In genomic region chr22:20456064-20456721, GRCh38 we compare ENCODE assay signal across 8 cellular contexts. TPM values are rescaled to one million over a fixed set of nuclear protein-coding genes. Genes with fewer than 3 reads are reported as not detected.
A peak's percentile ranks its signal among the peaks of the same experiment; 100 is the strongest.
DNase-seq lines count a peak whose midpoint lies in the region; ATAC-seq and TF ChIP-seq lines count a peak whose summit lies in the region.

No MANE protein-coding gene starts in this region.

- no peak overlapping the region for H4K8ac ChIP-seq in mesenchymal stem cell (ENCODE audit: low read length)

- no peak overlapping the region for H3K4ac ChIP-seq in mesenchymal stem cell (ENCODE audit: low read depth in 1 of 2, low read length in 2 of 2)

- POLR2A ChIA-PET in activated CD8-positive, alpha-beta T cell treated with anti-CD3 and anti-CD28 coated beads, Interleukin-2, amount 10 ng/mL, durations not matched to agents 7 days and 5 days (lab: Charles Lee), result interaction anchor here (1.0 kb wide), 1 partner anchor 28 kb away, joined by 3 read pairs; no protein-coding TSS in a partner anchor

- H3K36me3 Mint-ChIP-seq in Calu3 (ENCODE audit: insufficient read depth, unreplicated experiment) (peaks cover 9% of the 10 kb centered on the region), endodermal cell (ENCODE audit: low read depth) (peaks cover 15% of the 10 kb centered on the region)
- H3K36me3 Mint-ChIP-seq in activated CD8-positive, alpha-beta T cell treated with anti-CD3 and anti-CD28 coated beads, Interleukin-2, amount 10 ng/mL, durations not matched to agents 7 days and 5 days (ENCODE audit: low read depth), result peaks cover 41% of the 10 kb centered on the region

- H3K36me3 ChIP-seq in endodermal cell (ENCODE audit: control insufficient read depth, insufficient read depth, low read length) (peaks cover 8% of the 10 kb centered on the region), mesenchymal stem cell (ENCODE audit: control insufficient read depth in 1 of 2, insufficient read depth in 2 of 2, low read depth in 1 of 2, low read length in 2 of 2) (peaks cover 22 to 67% of the 10 kb centered on the region in 2 experiments)

- H3K27ac ChIP-seq in endodermal cell (ENCODE audit: low read depth, low read length) (peak overlapping the region; percentile 65), mesenchymal stem cell (ENCODE audit: low read length, poor library complexity, severe bottlenecking) (no peak overlapping the region)

- H3K18ac ChIP-seq in mesenchymal stem cell (ENCODE audit: low read depth in 1 of 2, low read length in 2 of 2), result no peak overlapping the region

- no peak overlapping the region for H2AFZ ChIP-seq in mesenchymal stem cell (ENCODE audit: low read depth, low read length)

- BruUV-seq in Calu3 (replicated peaks; lab: Mats Ljungman, UMichigan), result no TSS peak

- CTCF ChIA-PET in Calu3 (lab: Charles Lee), result interaction anchor here (0.6 to 1.7 kb wide), 2 partner anchors 38 to 140 kb away, joined by 4 to 48 read pairs; no protein-coding TSS in a partner anchor
- CTCF ChIA-PET in activated CD8-positive, alpha-beta T cell treated with anti-CD3 and anti-CD28 coated beads, Interleukin-2, amount 10 ng/mL, durations not matched to agents 7 days and 5 days (lab: Charles Lee), result interaction anchor here (0.7 to 4.5 kb wide), 27 partner anchors 9 to 161 kb away, joined by 3 to 65 read pairs (median 4); partner anchors contain the start of genes DGCR6L, MED15 and ZNF74

- peak; percentile 57 for ATAC-seq in HG02798 (IDR thresholded peaks at IDR 0.05; ENCODE audit: poor library complexity, unreplicated experiment)
- peak; percentile 88 for ATAC-seq in activated CD8-positive, alpha-beta T cell treated with anti-CD3 and anti-CD28 coated beads, Interleukin-2, amount 10 ng/mL, durations not matched to agents 7 days and 5 days
- no peak for ATAC-seq in HG03378 (IDR thresholded peaks at IDR 0.05; ENCODE audit: unreplicated experiment)

- H3K23ac ChIP-seq in mesenchymal stem cell (ENCODE audit: low read length in 2 of 2), result no peak overlapping the region

- no peaks in the 10 kb centered on the region for H3K27me3 Mint-ChIP-seq in Calu3 (ENCODE audit: unreplicated experiment)
- H3K27me3 Mint-ChIP-seq in activated CD8-positive, alpha-beta T cell treated with anti-CD3 and anti-CD28 coated beads, Interleukin-2, amount 10 ng/mL, durations not matched to agents 7 days and 5 days (ENCODE audit: low read depth), result no peaks in the 10 kb centered on the region
- H3K27me3 Mint-ChIP-seq in endodermal cell (ENCODE audit: insufficient read depth), result peaks cover 2% of the 10 kb centered on the region

- H3K27ac Mint-ChIP-seq in Calu3 (ENCODE audit: unreplicated experiment) (no peak overlapping the region), endodermal cell (peak overlapping the region; percentile 87)
- H3K27ac Mint-ChIP-seq in activated CD8-positive, alpha-beta T cell treated with anti-CD3 and anti-CD28 coated beads, Interleukin-2, amount 10 ng/mL, durations not matched to agents 7 days and 5 days, result peak overlapping the region; percentile 46

- H3K4me3 ChIP-seq in endodermal cell (ENCODE audit: low read length), result no peak overlapping the region
- no peak overlapping the region for H3K4me3 ChIP-seq in mesenchymal stem cell (ENCODE audit: insufficient read depth in 1 of 2, low read depth in 1 of 2, low read length in 2 of 2)

- H3K4me3 Mint-ChIP-seq in Calu3 (ENCODE audit: low read depth, unreplicated experiment) (no peak overlapping the region), endodermal cell (no peak overlapping the region)
- H3K4me3 Mint-ChIP-seq in activated CD8-positive, alpha-beta T cell treated with anti-CD3 and anti-CD28 coated beads, Interleukin-2, amount 10 ng/mL, durations not matched to agents 7 days and 5 days, result no peak overlapping the region

- H3K9me3 ChIP-seq in endodermal cell (ENCODE audit: control insufficient read depth, low read length), result no peaks in the 10 kb centered on the region
- H3K9me3 ChIP-seq in mesenchymal stem cell (ENCODE audit: control insufficient read depth, low read length), result no peaks in the 10 kb centered on the region

- H3K79me1 ChIP-seq in mesenchymal stem cell (replicated peaks; ENCODE audit: low read length, poor library complexity, severe bottlenecking), result no peaks in the 10 kb centered on the region

- no peak overlapping the region for H2BK12ac ChIP-seq in mesenchymal stem cell (ENCODE audit: low read length in 2 of 2)

- no peak overlapping the region for H2AK5ac ChIP-seq in mesenchymal stem cell (ENCODE audit: low read length, severe bottlenecking)

- DNase-seq in Calu3, result peak; percentile 76
- DNase-seq in NCI-H774 (lab: John Stamatoyannopoulos, UW), result peak; percentile 54
- DNase-seq in activated CD8-positive, alpha-beta T cell treated with anti-CD3 and anti-CD28 coated beads, Interleukin-2, amount 10 ng/mL, durations not matched to agents 7 days and 5 days, result peak; percentile 83
- DNase-seq in endodermal cell, result peak; percentile 92
- DNase-seq in mesenchymal stem cell, result peak; percentile 85
- DNase-seq in stimulated activated CD8-positive, alpha-beta memory T cell treated with anti-CD3 and anti-CD28 coated beads, Interleukin-15, amount 100 ng/mL, for 4 hours (ENCODE audit: low read depth in 2 of 2), result peak; percentile 58

- intact Hi-C loops in Calu3 (cut with micrococcal nuclease; ENCODE audit: unreplicated experiment), result no loop called here

- H4K91ac ChIP-seq in mesenchymal stem cell (ENCODE audit: low read length), result no peak overlapping the region

- H3K4me1 ChIP-seq in endodermal cell (ENCODE audit: control insufficient read depth, insufficient read depth, low read length) (no peaks in the 10 kb centered on the region), mesenchymal stem cell (ENCODE audit: control insufficient read depth, insufficient read depth, low read depth, low read length) (peaks cover 10% of the 10 kb centered on the region)

- no peak overlapping the region for H2BK5ac ChIP-seq in mesenchymal stem cell (ENCODE audit: low read depth, low read length, poor library complexity, severe bottlenecking)

- H3K14ac ChIP-seq in mesenchymal stem cell (ENCODE audit: low read length in 2 of 2), result no peak overlapping the region

- H3K9me3 Mint-ChIP-seq in Calu3 (ENCODE audit: low read depth, unreplicated experiment), result no peaks in the 10 kb centered on the region
- H3K9me3 Mint-ChIP-seq in activated CD8-positive, alpha-beta T cell treated with anti-CD3 and anti-CD28 coated beads, Interleukin-2, amount 10 ng/mL, durations not matched to agents 7 days and 5 days (ENCODE audit: insufficient read depth), result no peaks in the 10 kb centered on the region
- no peaks in the 10 kb centered on the region for H3K9me3 Mint-ChIP-seq in endodermal cell

- H3K4me1 Mint-ChIP-seq in Calu3 (ENCODE audit: low read depth, unreplicated experiment) (no peaks in the 10 kb centered on the region), endodermal cell (peaks cover 8% of the 10 kb centered on the region)
- peaks cover 19% of the 10 kb centered on the region for H3K4me1 Mint-ChIP-seq in activated CD8-positive, alpha-beta T cell treated with anti-CD3 and anti-CD28 coated beads, Interleukin-2, amount 10 ng/mL, durations not matched to agents 7 days and 5 days (ENCODE audit: low read depth)

- H2BK120ac ChIP-seq in mesenchymal stem cell (ENCODE audit: low read depth, low read length), result no peak overlapping the region

- H3K27me3 ChIP-seq in endodermal cell (ENCODE audit: control insufficient read depth, insufficient read depth, low read length, poor library complexity, severe bottlenecking), result no peaks in the 10 kb centered on the region
- H3K27me3 ChIP-seq in mesenchymal stem cell (ENCODE audit: control insufficient read depth in 1 of 2, insufficient read depth in 1 of 2, low read length in 2 of 2), result no peaks in the 10 kb centered on the region

- H2BK15ac ChIP-seq in mesenchymal stem cell (ENCODE audit: low read depth, poor library complexity, severe bottlenecking), result no peak overlapping the region

- TF ChIP-seq CTCF in Calu3 (IDR thresholded peaks at IDR 0.05; ENCODE audit: unreplicated experiment) (peak; percentile 74), endodermal cell (conservative IDR thresholded peaks at IDR 0.05) (peak; percentile 93)

- H3K9ac ChIP-seq in endodermal cell (ENCODE audit: extremely low read depth, low read length, poor library complexity, severe bottlenecking) (peak overlapping the region; percentile 52), mesenchymal stem cell (ENCODE audit: low read length) (no peak overlapping the region)

- WGBS in endodermal cell (ENCODE audit: insufficient coverage in 1 of 2, insufficient read length in 1 of 2), 2 experiments, result 14 to 16% methylated on average over 4 to 6 of the region's 6 CpGs
- WGBS in mesenchymal stem cell, result 11% methylated on average over 6 of the region's 6 CpGs

- no peak overlapping the region for H3K4me2 ChIP-seq in mesenchymal stem cell (ENCODE audit: low read length, poor library complexity, severe bottlenecking)

RNA-seq across cellular contexts. Expression of gene SCARF2, which starts 18.6 kb away (rescaled TPM):
- total RNA-seq in Calu3 (2022), result 0.68 and 0.81 TPM in 2 replicates
- total RNA-seq in activated CD8-positive, alpha-beta T cell treated with anti-CD3 and anti-CD28 coated beads, Interleukin-2, amount 10 ng/mL, durations not matched to agents 7 days and 5 days, result 1 to 10 TPM in 1 of 2 experiments, under 1 TPM in 1; 0.76 to 1.2 TPM
- total RNA-seq in endodermal cell, result 10 to 100 TPM; 19.8 to 20.3 TPM
- polyA plus RNA-seq in endodermal cell (2013, experiment 1 of 2), result 11.9 TPM
- polyA plus RNA-seq in endodermal cell (2013, experiment 2 of 2), result 12.5 TPM
- 23.7 TPM for polyA plus RNA-seq in mesenchymal stem cell (2013, experiment 1 of 2)
- 24.0 TPM for polyA plus RNA-seq in mesenchymal stem cell (2013, experiment 2 of 2)

RNA-seq across cellular contexts. Expression of gene KLHL22, which starts 39.4 kb away (rescaled TPM):
- 26.5 and 28.1 TPM in 2 replicates for total RNA-seq in Calu3 (2022)
- 10 to 100 TPM; 29.2 to 30.1 TPM for total RNA-seq in activated CD8-positive, alpha-beta T cell treated with anti-CD3 and anti-CD28 coated beads, Interleukin-2, amount 10 ng/mL, durations not matched to agents 7 days and 5 days
- total RNA-seq in endodermal cell, result 10 to 100 TPM; 26.5 to 32.8 TPM
- 23.7 TPM for polyA plus RNA-seq in endodermal cell (2013, experiment 1 of 2)
- polyA plus RNA-seq in endodermal cell (2013, experiment 2 of 2), result 23.3 TPM
- 10.8 TPM for polyA plus RNA-seq in mesenchymal stem cell (2013, experiment 1 of 2)
- 10.8 TPM for polyA plus RNA-seq in mesenchymal stem cell (2013, experiment 2 of 2)

RNA-seq across cellular contexts. Expression of gene MED15, which starts 51.2 kb away (rescaled TPM):
- total RNA-seq in Calu3 (2022) (137 and 144 TPM in 2 replicates), endodermal cell (10 to 100 TPM; 61.4 to 62.7 TPM)
- total RNA-seq in activated CD8-positive, alpha-beta T cell treated with anti-CD3 and anti-CD28 coated beads, Interleukin-2, amount 10 ng/mL, durations not matched to agents 7 days and 5 days, result 100 to 1,000 TPM; 155 to 161 TPM
- 49.1 TPM for polyA plus RNA-seq in endodermal cell (2013, experiment 1 of 2)
- polyA plus RNA-seq in endodermal cell (2013, experiment 2 of 2), result 45.9 TPM
- polyA plus RNA-seq in mesenchymal stem cell (2013, experiment 1 of 2), result 63.2 TPM
- polyA plus RNA-seq in mesenchymal stem cell (2013, experiment 2 of 2), result 60.2 TPM

Comparison
In these comparisons a context has a peak if more than half of its experiments do, and no peak if none do; other contexts are left out.
1. RNA of gene SCARF2, which starts 18.6 kb away (total RNA-seq): 19.8 to 20.3 TPM in endodermal cell; 0.76 to 1.2 TPM in activated CD8-positive, alpha-beta T cell treated with anti-CD3 and anti-CD28 coated beads, Interleukin-2, amount 10 ng/mL, durations not matched to agents 7 days and 5 days and 0.68 to 0.81 TPM in Calu3; every median in the first group is over 4 times any median in the second.
2. Peak in every context shown above with its lines, with median percentiles within 50 percentile points of each other: DNase-seq.